12 cellular contexts compared by ENCODE assay signal in the genomic region with DNA sequence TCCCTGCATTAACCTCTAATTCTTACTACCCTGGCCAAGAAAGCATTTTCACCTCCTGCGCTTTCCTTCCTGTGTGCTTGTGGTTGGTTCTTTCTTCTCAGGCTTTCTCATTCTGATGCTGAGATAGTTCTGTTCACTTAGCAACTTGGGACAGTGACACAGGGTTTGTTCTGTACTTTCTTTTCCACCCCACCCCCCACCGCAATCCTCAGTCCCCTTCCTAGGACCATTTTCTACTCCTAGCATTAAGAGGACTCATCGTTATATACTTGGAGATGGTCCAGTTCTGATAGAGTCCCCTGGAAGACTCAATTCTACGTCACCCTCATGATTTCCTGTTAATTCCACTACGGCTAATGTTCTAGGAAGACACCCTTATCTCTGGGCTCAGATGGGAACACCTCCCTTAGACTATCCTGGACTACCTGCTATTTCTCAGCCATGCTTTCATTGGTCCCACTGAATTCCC. TPM values are rescaled to one million over a fixed set of nuclear protein-coding genes. Genes with fewer than 3 reads are reported as not detected.
DNase-seq lines count a peak whose midpoint lies in the region; ATAC-seq and TF ChIP-seq lines count a peak whose summit lies in the region.
"Not testable (repeated sequence)": the region's sequence is repeated elsewhere in the genome, so short reads cannot be mapped to it uniquely, and the experiment has no call there.
"Had no signal": no experiment of that assay in that cellular context is flagged by ENCODE, and none has a peak within 500 bp of the region (broad histone marks: within the 10 kb centered on the region; RNA-seq: fewer than 3 reads in every experiment).

No MANE protein-coding gene starts in this region.

- H3K36me3 Mint-ChIP-seq in activated CD4-positive, alpha-beta memory T cell treated with anti-CD3 and anti-CD28 coated beads, Interleukin-2, amount 10 ng/mL, durations not matched to agents 7 days and 5 days (ENCODE audit: low read depth); activated naive CD8-positive, alpha-beta T cell treated with anti-CD3 and anti-CD28 coated beads, Interleukin-2, amount 10 ng/mL, durations not matched to agents 7 days and 5 days: not testable (repeated sequence)

- H3K4me1 Mint-ChIP-seq in activated CD4-positive, alpha-beta memory T cell treated with anti-CD3 and anti-CD28 coated beads, Interleukin-2, amount 10 ng/mL, durations not matched to agents 7 days and 5 days, result peaks cover 69% of the 10 kb centered on the region
- peaks cover 54% of the 10 kb centered on the region for H3K4me1 Mint-ChIP-seq in activated naive CD8-positive, alpha-beta T cell treated with anti-CD3 and anti-CD28 coated beads, Interleukin-2, amount 10 ng/mL, durations not matched to agents 7 days and 5 days

- TF ChIP-seq CTCF in GM10248 (IDR thresholded peaks at IDR 0.05; ENCODE audit: control extremely low read depth, extremely low read depth, low read depth, missing control alignments), result not testable (repeated sequence)

- H3K9me3 Mint-ChIP-seq in activated CD4-positive, alpha-beta memory T cell treated with anti-CD3 and anti-CD28 coated beads, Interleukin-2, amount 10 ng/mL, durations not matched to agents 7 days and 5 days; activated naive CD8-positive, alpha-beta T cell treated with anti-CD3 and anti-CD28 coated beads, Interleukin-2, amount 10 ng/mL, durations not matched to agents 7 days and 5 days: not testable (repeated sequence)

- peak overlapping the region; percentile 36 for H3K4me3 Mint-ChIP-seq in activated CD4-positive, alpha-beta memory T cell treated with anti-CD3 and anti-CD28 coated beads, Interleukin-2, amount 10 ng/mL, durations not matched to agents 7 days and 5 days
- peak overlapping the region; percentile 70 for H3K4me3 Mint-ChIP-seq in activated naive CD8-positive, alpha-beta T cell treated with anti-CD3 and anti-CD28 coated beads, Interleukin-2, amount 10 ng/mL, durations not matched to agents 7 days and 5 days

- CTCF ChIA-PET in GM10248 (lab: Yijun Ruan, JAX), result not testable (repeated sequence)
- CTCF ChIA-PET in activated CD4-positive, alpha-beta memory T cell treated with anti-CD3 and anti-CD28 coated beads, Interleukin-2, amount 10 ng/mL, durations not matched to agents 7 days and 5 days (lab: Charles Lee), result interaction anchor here (0.6 to 1.1 kb wide), 4 partner anchors 57 to 207 kb away, joined by 3 to 4 read pairs (median 3); a partner anchor contains a TSS

- peak overlapping the region; percentile 73 for H3K27ac Mint-ChIP-seq in activated CD4-positive, alpha-beta memory T cell treated with anti-CD3 and anti-CD28 coated beads, Interleukin-2, amount 10 ng/mL, durations not matched to agents 7 days and 5 days
- H3K27ac Mint-ChIP-seq in activated naive CD8-positive, alpha-beta T cell treated with anti-CD3 and anti-CD28 coated beads, Interleukin-2, amount 10 ng/mL, durations not matched to agents 7 days and 5 days, result peak overlapping the region; percentile 76

- POLR2A ChIA-PET in GM10248 (lab: Yijun Ruan, JAX); activated naive CD8-positive, alpha-beta T cell treated with anti-CD3 and anti-CD28 coated beads, Interleukin-2, amount 10 ng/mL, durations not matched to agents 7 days and 5 days (lab: Charles Lee): not testable (repeated sequence)
- POLR2A ChIA-PET in activated CD4-positive, alpha-beta memory T cell treated with anti-CD3 and anti-CD28 coated beads, Interleukin-2, amount 10 ng/mL, durations not matched to agents 7 days and 5 days (lab: Charles Lee), result interaction anchor here (0.9 kb wide), 1 partner anchor 79 kb away, joined by 3 read pairs; no protein-coding TSS in a partner anchor

- not testable (repeated sequence) for H3K27me3 Mint-ChIP-seq in activated CD4-positive, alpha-beta memory T cell treated with anti-CD3 and anti-CD28 coated beads, Interleukin-2, amount 10 ng/mL, durations not matched to agents 7 days and 5 days; activated naive CD8-positive, alpha-beta T cell treated with anti-CD3 and anti-CD28 coated beads, Interleukin-2, amount 10 ng/mL, durations not matched to agents 7 days and 5 days

- DNase-seq in GM10248 (ENCODE audit: extremely low spot score), result peak; percentile 39
- peak; percentile 39 for DNase-seq in NK-92 treated with Interleukin-12 subunit alpha and Interleukin-12 subunit beta, amount 100 ng/mL, for 24 hours (lab: John Stamatoyannopoulos, UW)
- DNase-seq in activated CD4-positive, alpha-beta memory T cell treated with anti-CD3 and anti-CD28 coated beads, Interleukin-2, amount 10 ng/mL, durations not matched to agents 7 days and 5 days, result peak; percentile 73
- DNase-seq in activated naive CD8-positive, alpha-beta T cell treated with anti-CD3 and anti-CD28 coated beads, Interleukin-2, amount 10 ng/mL, durations not matched to agents 7 days and 5 days, result not testable (repeated sequence)
- DNase-seq in stimulated activated CD4-positive, alpha-beta T cell treated with anti-CD3 and anti-CD28 coated beads, Interleukin-4, amount 100 ng/mL, for 1 hour, result peak; percentile 30

- ATAC-seq in GM19043 (IDR thresholded peaks at IDR 0.05; ENCODE audit: low read depth, unreplicated experiment), result peak; percentile 68
- peak; percentile 72 for ATAC-seq in GM21723 (IDR thresholded peaks at IDR 0.05; ENCODE audit: unreplicated experiment)
- peak; percentile 71 for ATAC-seq in HG03108 (IDR thresholded peaks at IDR 0.05; ENCODE audit: unreplicated experiment)
- ATAC-seq in activated naive CD8-positive, alpha-beta T cell treated with anti-CD3 and anti-CD28 coated beads, Interleukin-2, amount 10 ng/mL, durations not matched to agents 7 days and 5 days (ENCODE audit: low read depth), result peak; percentile 71

RNA-seq across cellular contexts. Expression of a gene that starts 7.5 kb away (rescaled TPM):
- total RNA-seq in activated CD4-positive, alpha-beta memory T cell treated with anti-CD3 and anti-CD28 coated beads, Interleukin-2, amount 10 ng/mL, durations not matched to agents 7 days and 5 days, result under 1 TPM; 0.18 to 0.53 TPM
- 1 to 10 TPM; 1.9 to 2.3 TPM for total RNA-seq in activated naive CD8-positive, alpha-beta T cell treated with anti-CD3 and anti-CD28 coated beads, Interleukin-2, amount 10 ng/mL, durations not matched to agents 7 days and 5 days
- total RNA-seq: astrocyte, fibroblast of villous mesenchyme, HepG2, lung microvascular endothelial cell had no signal

RNA-seq across cellular contexts. Expression of a gene that starts 17.8 kb away (rescaled TPM):
- total RNA-seq in activated CD4-positive, alpha-beta memory T cell treated with anti-CD3 and anti-CD28 coated beads, Interleukin-2, amount 10 ng/mL, durations not matched to agents 7 days and 5 days, result 1 to 10 TPM in 1 of 2 experiments, under 1 TPM in 1; 0.91 to 1.2 TPM
- 1 to 10 TPM; 1.2 to 1.4 TPM for total RNA-seq in activated naive CD8-positive, alpha-beta T cell treated with anti-CD3 and anti-CD28 coated beads, Interleukin-2, amount 10 ng/mL, durations not matched to agents 7 days and 5 days
- total RNA-seq: HepG2 had no signal

RNA-seq across cellular contexts. Expression of a gene that starts 36.9 kb away (rescaled TPM):
- total RNA-seq in activated CD4-positive, alpha-beta memory T cell treated with anti-CD3 and anti-CD28 coated beads, Interleukin-2, amount 10 ng/mL, durations not matched to agents 7 days and 5 days, result under 1 TPM in 1 of 2 experiments, not detected in 1; 0.30 TPM
- 1 to 10 TPM; 1.3 to 2.4 TPM for total RNA-seq in activated naive CD8-positive, alpha-beta T cell treated with anti-CD3 and anti-CD28 coated beads, Interleukin-2, amount 10 ng/mL, durations not matched to agents 7 days and 5 days
- total RNA-seq: astrocyte, HepG2 had no signal
